In the genomic region with DNA sequence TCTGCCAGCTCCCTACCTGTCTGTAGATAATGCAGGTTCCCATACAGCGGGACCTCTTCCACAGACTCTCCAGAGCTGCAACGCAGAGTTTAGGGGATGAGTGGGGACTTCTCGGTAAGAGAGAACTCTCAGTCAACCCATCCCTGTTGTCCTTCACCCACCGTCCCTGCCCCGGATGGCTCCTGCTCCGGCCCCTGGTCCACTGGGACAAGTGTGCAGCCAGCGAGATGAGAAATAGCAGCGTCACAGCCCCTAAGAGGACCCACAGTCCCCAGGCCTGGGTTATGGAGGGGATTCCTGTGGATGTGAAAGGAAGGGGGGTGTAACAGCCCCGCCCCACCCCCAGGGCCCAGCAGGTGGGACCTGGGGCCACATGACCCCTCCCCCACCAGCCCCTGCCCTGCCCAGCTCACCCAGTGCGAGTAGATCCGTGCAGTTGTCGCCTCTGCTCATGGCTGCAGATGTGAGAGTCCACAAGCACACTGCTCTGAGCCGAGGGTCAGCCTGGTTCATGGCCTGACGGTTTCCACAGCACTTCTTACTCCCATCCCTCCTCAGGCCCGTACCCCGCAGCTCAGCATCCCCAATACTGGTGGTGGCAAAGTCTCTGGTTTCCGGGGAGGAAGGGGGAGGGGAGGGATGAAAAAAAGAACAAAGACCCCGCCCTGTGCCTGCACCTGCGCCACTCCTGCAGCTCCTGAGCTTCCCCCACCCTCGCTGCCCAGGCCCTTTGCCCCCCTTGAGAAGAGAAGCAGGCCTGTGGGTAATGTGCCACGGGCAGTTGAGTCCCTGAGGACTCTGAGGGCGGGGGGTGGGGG, we compare ENCODE assay signal across 1 cellular context.
TF ChIP-seq lines count a peak whose summit lies in the region.

A gene with protein sequence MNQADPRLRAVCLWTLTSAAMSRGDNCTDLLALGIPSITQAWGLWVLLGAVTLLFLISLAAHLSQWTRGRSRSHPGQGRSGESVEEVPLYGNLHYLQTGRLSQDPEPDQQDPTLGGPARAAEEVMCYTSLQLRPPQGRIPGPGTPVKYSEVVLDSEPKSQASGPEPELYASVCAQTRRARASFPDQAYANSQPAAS (minus strand): TSS at position 591 of the 818 bp plus-strand sequence. CDS start 78 bp downstream, at position 513.

TF ChIP-seq in IMR-90, 13 proteins besides CTCF, POLR2A, EP300 and RAD21 (continued from another document):
- TF ChIP-seq, protein P1, sequence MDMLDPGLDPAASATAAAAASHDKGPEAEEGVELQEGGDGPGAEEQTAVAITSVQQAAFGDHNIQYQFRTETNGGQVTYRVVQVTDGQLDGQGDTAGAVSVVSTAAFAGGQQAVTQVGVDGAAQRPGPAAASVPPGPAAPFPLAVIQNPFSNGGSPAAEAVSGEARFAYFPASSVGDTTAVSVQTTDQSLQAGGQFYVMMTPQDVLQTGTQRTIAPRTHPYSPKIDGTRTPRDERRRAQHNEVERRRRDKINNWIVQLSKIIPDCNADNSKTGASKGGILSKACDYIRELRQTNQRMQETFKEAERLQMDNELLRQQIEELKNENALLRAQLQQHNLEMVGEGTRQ (IDR thresholded peaks at IDR 0.05; ENCODE audit: low read depth, low read length) = no peak
- TF ChIP-seq RFX5 (IDR thresholded peaks at IDR 0.05; ENCODE audit: low read depth, low read length) = no peak
- TF ChIP-seq BHLHE40 (IDR thresholded peaks at IDR 0.05; ENCODE audit: low read depth, low read length) = no peak
- TF ChIP-seq MAFK (IDR thresholded peaks at IDR 0.05; ENCODE audit: low read depth, low read length) = no peak
- no peak for TF ChIP-seq SMC3 (IDR thresholded peaks at IDR 0.05; ENCODE audit: low read depth, low read length)
- TF ChIP-seq RCOR1 (IDR thresholded peaks at IDR 0.05; ENCODE audit: insufficient replicate concordance, low read length) = no peak
